1 cellular context compared by ENCODE assay signal in the genomic region with DNA sequence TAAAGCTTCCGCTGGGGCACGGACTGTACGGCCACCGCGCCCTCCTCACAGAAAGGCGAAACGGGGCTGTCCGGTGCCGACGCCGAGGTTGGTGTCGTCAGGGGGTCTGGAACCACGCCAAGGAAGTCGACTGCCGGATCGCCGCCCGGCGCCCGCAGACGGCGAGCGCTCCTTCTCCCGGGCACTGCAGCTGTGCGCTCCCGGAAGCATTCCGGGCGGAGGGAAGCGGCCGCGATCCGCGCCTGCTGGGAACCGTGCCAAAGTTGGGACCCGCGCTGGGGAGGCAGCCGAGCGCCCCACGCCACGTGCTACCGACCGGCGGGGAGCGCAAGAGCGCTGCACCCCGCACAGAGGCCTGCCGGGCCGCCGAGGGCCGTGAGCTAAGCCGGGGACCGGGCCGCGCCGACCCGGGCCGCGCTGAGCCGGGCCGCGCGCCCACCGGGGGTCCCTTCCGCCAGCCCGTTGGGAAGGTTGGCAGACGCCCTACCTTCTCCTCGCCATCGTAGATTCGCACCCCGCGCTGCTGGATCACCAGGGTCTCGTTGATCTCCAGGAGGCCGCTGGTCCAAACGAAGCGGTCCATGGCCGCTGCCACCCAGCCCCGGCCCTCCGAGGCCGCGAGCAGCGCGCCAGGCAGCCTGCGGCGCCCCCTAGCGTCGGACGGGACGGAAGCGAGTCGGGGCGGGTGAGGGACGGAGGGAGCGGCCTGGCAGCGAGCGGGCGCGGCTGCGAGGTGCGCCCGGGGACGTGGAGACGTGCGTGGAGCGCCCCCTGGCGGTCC.
TF ChIP-seq lines count a peak whose summit lies in the region.

Gene VPS36, minus strand, starts transcription at position 623 of the 781 bp plus-strand sequence. Its CDS starts 40 bp downstream, at position 583.

TF ChIP-seq in HepG2, 621 proteins besides CTCF, POLR2A, EP300 and RAD21 (continued from another document and continues in another):
- TF ChIP-seq, protein P1, sequence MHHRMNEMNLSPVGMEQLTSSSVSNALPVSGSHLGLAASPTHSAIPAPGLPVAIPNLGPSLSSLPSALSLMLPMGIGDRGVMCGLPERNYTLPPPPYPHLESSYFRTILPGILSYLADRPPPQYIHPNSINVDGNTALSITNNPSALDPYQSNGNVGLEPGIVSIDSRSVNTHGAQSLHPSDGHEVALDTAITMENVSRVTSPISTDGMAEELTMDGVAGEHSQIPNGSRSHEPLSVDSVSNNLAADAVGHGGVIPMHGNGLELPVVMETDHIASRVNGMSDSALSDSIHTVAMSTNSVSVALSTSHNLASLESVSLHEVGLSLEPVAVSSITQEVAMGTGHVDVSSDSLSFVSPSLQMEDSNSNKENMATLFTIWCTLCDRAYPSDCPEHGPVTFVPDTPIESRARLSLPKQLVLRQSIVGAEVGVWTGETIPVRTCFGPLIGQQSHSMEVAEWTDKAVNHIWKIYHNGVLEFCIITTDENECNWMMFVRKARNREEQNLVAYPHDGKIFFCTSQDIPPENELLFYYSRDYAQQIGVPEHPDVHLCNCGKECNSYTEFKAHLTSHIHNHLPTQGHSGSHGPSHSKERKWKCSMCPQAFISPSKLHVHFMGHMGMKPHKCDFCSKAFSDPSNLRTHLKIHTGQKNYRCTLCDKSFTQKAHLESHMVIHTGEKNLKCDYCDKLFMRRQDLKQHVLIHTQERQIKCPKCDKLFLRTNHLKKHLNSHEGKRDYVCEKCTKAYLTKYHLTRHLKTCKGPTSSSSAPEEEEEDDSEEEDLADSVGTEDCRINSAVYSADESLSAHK (CRISPR knock-in tag; IDR thresholded peaks at IDR 0.05; ENCODE audit: borderline replicate concordance) = no peak
- TF ChIP-seq, protein P2, sequence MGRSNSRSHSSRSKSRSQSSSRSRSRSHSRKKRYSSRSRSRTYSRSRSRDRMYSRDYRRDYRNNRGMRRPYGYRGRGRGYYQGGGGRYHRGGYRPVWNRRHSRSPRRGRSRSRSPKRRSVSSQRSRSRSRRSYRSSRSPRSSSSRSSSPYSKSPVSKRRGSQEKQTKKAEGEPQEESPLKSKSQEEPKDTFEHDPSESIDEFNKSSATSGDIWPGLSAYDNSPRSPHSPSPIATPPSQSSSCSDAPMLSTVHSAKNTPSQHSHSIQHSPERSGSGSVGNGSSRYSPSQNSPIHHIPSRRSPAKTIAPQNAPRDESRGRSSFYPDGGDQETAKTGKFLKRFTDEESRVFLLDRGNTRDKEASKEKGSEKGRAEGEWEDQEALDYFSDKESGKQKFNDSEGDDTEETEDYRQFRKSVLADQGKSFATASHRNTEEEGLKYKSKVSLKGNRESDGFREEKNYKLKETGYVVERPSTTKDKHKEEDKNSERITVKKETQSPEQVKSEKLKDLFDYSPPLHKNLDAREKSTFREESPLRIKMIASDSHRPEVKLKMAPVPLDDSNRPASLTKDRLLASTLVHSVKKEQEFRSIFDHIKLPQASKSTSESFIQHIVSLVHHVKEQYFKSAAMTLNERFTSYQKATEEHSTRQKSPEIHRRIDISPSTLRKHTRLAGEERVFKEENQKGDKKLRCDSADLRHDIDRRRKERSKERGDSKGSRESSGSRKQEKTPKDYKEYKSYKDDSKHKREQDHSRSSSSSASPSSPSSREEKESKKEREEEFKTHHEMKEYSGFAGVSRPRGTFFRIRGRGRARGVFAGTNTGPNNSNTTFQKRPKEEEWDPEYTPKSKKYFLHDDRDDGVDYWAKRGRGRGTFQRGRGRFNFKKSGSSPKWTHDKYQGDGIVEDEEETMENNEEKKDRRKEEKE (IDR thresholded peaks at IDR 0.05) = no peak
- TF ChIP-seq SMC3 (IDR thresholded peaks at IDR 0.05; ENCODE audit: low read length) (peak; percentile 30; the same call in 1 of the 2 replicates), ZNF557 (CRISPR knock-in tag; IDR thresholded peaks at IDR 0.05) (no peak), XRCC5 (optimal IDR thresholded peaks at IDR 0.05; ENCODE audit: low read length) (peak; percentile 98), NPAS2 (CRISPR knock-in tag; IDR thresholded peaks at IDR 0.05; ENCODE audit: borderline replicate concordance) (no peak), ZFP36 (IDR thresholded peaks at IDR 0.05; ENCODE audit: borderline replicate concordance, low read depth, low read length, partially characterized antibody) (no peak), HDAC6 (IDR thresholded peaks at IDR 0.05; ENCODE audit: low read depth, low read length) (no peak), TEAD2 (CRISPR knock-in tag; IDR thresholded peaks at IDR 0.05) (no peak), ZBTB40 (IDR thresholded peaks at IDR 0.05) (no peak), ZBTB40 (CRISPR knock-in tag; IDR thresholded peaks at IDR 0.05) (peak; percentile 95), ZMYM4 (CRISPR knock-in tag; IDR thresholded peaks at IDR 0.05) (peak; percentile 88), ZNF891 (CRISPR knock-in tag; IDR thresholded peaks at IDR 0.05) (peak; percentile 57), HNRNPUL1 (IDR thresholded peaks at IDR 0.05; ENCODE audit: low read depth, low read length) (no peak), ZNF563 (CRISPR knock-in tag; IDR thresholded peaks at IDR 0.05) (peak; percentile 97), HHEX (CRISPR knock-in tag; IDR thresholded peaks at IDR 0.05) (no peak), ZNF260 (CRISPR knock-in tag; IDR thresholded peaks at IDR 0.05; ENCODE audit: borderline replicate concordance, low read depth) (no peak), ZNF710 (CRISPR knock-in tag; IDR thresholded peaks at IDR 0.05; ENCODE audit: borderline replicate concordance) (peak; percentile 85), REXO4 (CRISPR knock-in tag; IDR thresholded peaks at IDR 0.05; ENCODE audit: borderline replicate concordance) (peak; percentile 53; the same call in 1 of the 2 replicates), NR2C2 (CRISPR knock-in tag; IDR thresholded peaks at IDR 0.05; ENCODE audit: borderline replicate concordance) (peak; percentile 84), ZNF577 (CRISPR knock-in tag; IDR thresholded peaks at IDR 0.05; ENCODE audit: borderline replicate concordance, low read depth) (no peak), CREBL2 (CRISPR knock-in tag; IDR thresholded peaks at IDR 0.05; ENCODE audit: borderline replicate concordance) (no peak), KLF9 (CRISPR knock-in tag; IDR thresholded peaks at IDR 0.05; ENCODE audit: low read depth) (no peak)
- TF ChIP-seq, protein P3, sequence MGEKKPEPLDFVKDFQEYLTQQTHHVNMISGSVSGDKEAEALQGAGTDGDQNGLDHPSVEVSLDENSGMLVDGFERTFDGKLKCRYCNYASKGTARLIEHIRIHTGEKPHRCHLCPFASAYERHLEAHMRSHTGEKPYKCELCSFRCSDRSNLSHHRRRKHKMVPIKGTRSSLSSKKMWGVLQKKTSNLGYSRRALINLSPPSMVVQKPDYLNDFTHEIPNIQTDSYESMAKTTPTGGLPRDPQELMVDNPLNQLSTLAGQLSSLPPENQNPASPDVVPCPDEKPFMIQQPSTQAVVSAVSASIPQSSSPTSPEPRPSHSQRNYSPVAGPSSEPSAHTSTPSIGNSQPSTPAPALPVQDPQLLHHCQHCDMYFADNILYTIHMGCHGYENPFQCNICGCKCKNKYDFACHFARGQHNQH (CRISPR knock-in tag; IDR thresholded peaks at IDR 0.05) = no peak
- TF ChIP-seq, protein P4, sequence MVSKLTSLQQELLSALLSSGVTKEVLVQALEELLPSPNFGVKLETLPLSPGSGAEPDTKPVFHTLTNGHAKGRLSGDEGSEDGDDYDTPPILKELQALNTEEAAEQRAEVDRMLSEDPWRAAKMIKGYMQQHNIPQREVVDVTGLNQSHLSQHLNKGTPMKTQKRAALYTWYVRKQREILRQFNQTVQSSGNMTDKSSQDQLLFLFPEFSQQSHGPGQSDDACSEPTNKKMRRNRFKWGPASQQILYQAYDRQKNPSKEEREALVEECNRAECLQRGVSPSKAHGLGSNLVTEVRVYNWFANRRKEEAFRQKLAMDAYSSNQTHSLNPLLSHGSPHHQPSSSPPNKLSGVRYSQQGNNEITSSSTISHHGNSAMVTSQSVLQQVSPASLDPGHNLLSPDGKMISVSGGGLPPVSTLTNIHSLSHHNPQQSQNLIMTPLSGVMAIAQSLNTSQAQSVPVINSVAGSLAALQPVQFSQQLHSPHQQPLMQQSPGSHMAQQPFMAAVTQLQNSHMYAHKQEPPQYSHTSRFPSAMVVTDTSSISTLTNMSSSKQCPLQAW (CRISPR knock-in tag; IDR thresholded peaks at IDR 0.05) = no peak
- TF ChIP-seq, protein P5, sequence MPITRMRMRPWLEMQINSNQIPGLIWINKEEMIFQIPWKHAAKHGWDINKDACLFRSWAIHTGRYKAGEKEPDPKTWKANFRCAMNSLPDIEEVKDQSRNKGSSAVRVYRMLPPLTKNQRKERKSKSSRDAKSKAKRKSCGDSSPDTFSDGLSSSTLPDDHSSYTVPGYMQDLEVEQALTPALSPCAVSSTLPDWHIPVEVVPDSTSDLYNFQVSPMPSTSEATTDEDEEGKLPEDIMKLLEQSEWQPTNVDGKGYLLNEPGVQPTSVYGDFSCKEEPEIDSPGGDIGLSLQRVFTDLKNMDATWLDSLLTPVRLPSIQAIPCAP (CRISPR knock-in tag; IDR thresholded peaks at IDR 0.05; ENCODE audit: low read depth) = no peak
- TF ChIP-seq, protein P6, sequence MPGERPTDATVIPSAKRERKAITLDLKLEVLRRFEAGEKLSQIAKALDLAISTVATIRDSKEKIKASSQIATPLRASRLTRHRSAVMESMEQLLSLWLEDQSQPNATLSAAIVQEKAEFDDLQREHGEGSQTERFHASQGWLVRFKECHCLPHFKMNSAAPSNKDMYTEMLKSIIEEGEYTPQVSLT (CRISPR knock-in tag; IDR thresholded peaks at IDR 0.05; ENCODE audit: borderline replicate concordance, low read depth) = no peak
